Comparison of ENCODE assay signal across 8 cellular contexts in the genomic region with DNA sequence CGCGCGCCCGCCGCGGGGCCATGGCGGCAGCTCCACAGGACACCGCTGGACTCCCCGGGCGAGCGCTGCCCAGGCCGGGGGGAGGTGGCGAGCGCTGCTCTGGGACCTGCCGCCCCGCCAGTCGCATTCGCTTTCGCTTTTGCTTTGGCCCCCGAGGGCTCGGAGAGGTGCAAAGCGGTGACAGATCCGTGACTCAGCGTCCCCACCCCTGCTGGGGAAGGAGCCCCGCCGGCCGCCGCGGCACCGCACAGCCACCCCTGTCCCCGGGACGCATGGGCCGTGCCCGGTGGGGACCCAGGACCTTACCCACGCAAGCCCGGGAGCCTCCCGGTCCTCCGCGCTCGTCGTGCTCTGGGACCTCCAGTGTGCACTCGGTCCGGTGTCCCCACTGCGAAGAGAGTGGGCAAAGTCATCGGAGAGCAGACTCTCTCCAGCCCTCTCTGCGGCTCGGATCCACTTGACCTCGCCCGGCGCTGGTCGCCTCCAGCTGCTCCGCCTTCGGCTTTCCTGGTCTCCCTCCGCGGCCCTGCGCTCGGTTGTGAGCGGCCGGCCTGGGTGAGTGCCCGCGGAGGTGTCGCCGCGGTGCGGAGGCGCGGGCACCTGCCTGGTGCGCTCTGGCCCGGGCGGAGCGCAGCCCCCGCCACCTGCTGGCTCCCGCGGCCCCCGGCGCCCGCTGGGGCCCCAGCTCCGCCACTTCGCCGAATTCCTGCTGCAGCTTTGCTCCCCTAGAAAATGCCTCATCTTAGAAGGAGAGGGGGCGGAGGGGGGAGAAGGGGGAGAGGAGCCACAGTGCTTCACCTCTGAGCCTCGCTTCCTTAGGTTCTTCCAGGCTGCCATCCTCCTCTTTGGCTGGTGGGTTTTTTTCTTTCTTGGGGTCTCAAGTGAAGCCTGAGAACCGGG. TPM values are rescaled to one million over a fixed set of nuclear protein-coding genes. Genes with fewer than 3 reads are reported as not detected.
DNase-seq lines count a peak whose midpoint lies in the region; ATAC-seq, FAIRE-seq and TF ChIP-seq lines count a peak whose summit lies in the region.

TSS of gene IL15RA (minus strand) at position 73 of the 900 bp plus-strand sequence. CDS start at position 22, 51 bp downstream.

- intact Hi-C loops in activated T-helper 2 cell treated with anti-CD3 and anti-CD28 coated beads, Interferon-gamma antibody, Interleukin-2, Interleukin-4, amounts not matched to agents 10 μg/mL and 5 μg/mL and 100 μg/mL, durations not matched to agents 14 hours and 24 hours and 36 hours (cut with micrococcal nuclease): loop anchor here (2.0 to 5.0 kb wide), 4 partner anchors 33 to 165 kb away; partner anchors contain the start of genes FBH1 and GDI2
- intact Hi-C loops in testis (cut with DNase I; ENCODE audit: low total_unique reads): no loop called here

- H3K36me3 Mint-ChIP-seq in activated T-helper 2 cell treated with anti-CD3 and anti-CD28 coated beads, Interferon-gamma antibody, Interleukin-2, Interleukin-4, amounts not matched to agents 10 μg/mL and 5 μg/mL and 100 μg/mL, durations not matched to agents 14 hours and 24 hours and 36 hours (ENCODE audit: low read depth): peaks cover 15% of the 10 kb centered on the region

- H3K4me1 Mint-ChIP-seq in activated T-helper 2 cell treated with anti-CD3 and anti-CD28 coated beads, Interferon-gamma antibody, Interleukin-2, Interleukin-4, amounts not matched to agents 10 μg/mL and 5 μg/mL and 100 μg/mL, durations not matched to agents 14 hours and 24 hours and 36 hours (ENCODE audit: low read depth): peaks cover 19% of the 10 kb centered on the region

- peak within 1 kb of the TSS; percentile 95 for H3K4me3 Mint-ChIP-seq in activated T-helper 2 cell treated with anti-CD3 and anti-CD28 coated beads, Interferon-gamma antibody, Interleukin-2, Interleukin-4, amounts not matched to agents 10 μg/mL and 5 μg/mL and 100 μg/mL, durations not matched to agents 14 hours and 24 hours and 36 hours (ENCODE audit: low read depth)

- H3K9me3 ChIP-seq in neutrophil (no peaks in the 10 kb centered on the region), testis (no peaks in the 10 kb centered on the region)

- no peak for FAIRE-seq in RCC 7860 (lab: Jason Lieb, UNC)

- H3K36me3 ChIP-seq in neutrophil (no peaks in the 10 kb centered on the region), testis (ENCODE audit: low read depth, missing control alignments) (no peaks in the 10 kb centered on the region)

- H3K27ac Mint-ChIP-seq in activated T-helper 2 cell treated with anti-CD3 and anti-CD28 coated beads, Interferon-gamma antibody, Interleukin-2, Interleukin-4, amounts not matched to agents 10 μg/mL and 5 μg/mL and 100 μg/mL, durations not matched to agents 14 hours and 24 hours and 36 hours: peak within 1 kb of the TSS; percentile 95

- peak within 1 kb of the TSS; percentile 83 to 84 for H3K4me3 ChIP-seq in foreskin fibroblast (ENCODE audit: low read depth in 1 of 2, low read length in 2 of 2)
- H3K4me3 ChIP-seq in neutrophil (ENCODE audit: low read depth in 1 of 2, low read length in 1 of 2): peak within 1 kb of the TSS; percentile 85 to 89
- H3K4me3 ChIP-seq in testis: peak within 1 kb of the TSS; percentile 81 to 89

- 0 to 15% methylated on average over 2 to 78 of the region's 83 CpGs for WGBS in testis, 2 donors

- no peaks in the 10 kb centered on the region for H3K9me3 Mint-ChIP-seq in activated T-helper 2 cell treated with anti-CD3 and anti-CD28 coated beads, Interferon-gamma antibody, Interleukin-2, Interleukin-4, amounts not matched to agents 10 μg/mL and 5 μg/mL and 100 μg/mL, durations not matched to agents 14 hours and 24 hours and 36 hours

- DNase-seq in AML-193 (lab: John Stamatoyannopoulos, UW) (peak; percentile 31 to 50), RCC 7860 (ENCODE audit: low spot score) (peak; percentile 78), foreskin fibroblast (peak; percentile 41 to 79), testis (peak; percentile 49)
- peak; percentile 88 for DNase-seq in activated T-helper 2 cell treated with anti-CD3 and anti-CD28 coated beads, Interferon-gamma antibody, Interleukin-2, Interleukin-4, amounts not matched to agents 10 μg/mL and 5 μg/mL and 100 μg/mL, durations not matched to agents 14 hours and 24 hours and 36 hours (ENCODE audit: low spot score)

- TF ChIP-seq POLR2A in testis (IDR thresholded peaks at IDR 0.05): no peak

- H3K27me3 ChIP-seq in neutrophil (peaks cover 14% of the 10 kb centered on the region), testis (no peaks in the 10 kb centered on the region)

- TF ChIP-seq CTCF in foreskin fibroblast (IDR thresholded peaks at IDR 0.05; ENCODE audit: low read depth, low read length) (no peak), neutrophil (IDR thresholded peaks at IDR 0.05) (peak; percentile 26), testis (IDR thresholded peaks at IDR 0.05) (no peak)

- H3K27ac ChIP-seq in neutrophil: peak within 1 kb of the TSS; percentile 76
- H3K27ac ChIP-seq in testis: peak within 1 kb of the TSS; percentile 89 to 90

- H3K4me1 ChIP-seq in neutrophil (ENCODE audit: control insufficient read depth in 1 of 2, insufficient read depth in 1 of 2, low read depth in 1 of 2, low read length in 1 of 2): peaks cover 11 to 19% of the 10 kb centered on the region in 2 experiments
- H3K4me1 ChIP-seq in testis: peaks cover 9% of the 10 kb centered on the region

- H3K27me3 Mint-ChIP-seq in activated T-helper 2 cell treated with anti-CD3 and anti-CD28 coated beads, Interferon-gamma antibody, Interleukin-2, Interleukin-4, amounts not matched to agents 10 μg/mL and 5 μg/mL and 100 μg/mL, durations not matched to agents 14 hours and 24 hours and 36 hours (ENCODE audit: low read depth): peaks cover 5% of the 10 kb centered on the region

- ATAC-seq in GM19023 (IDR thresholded peaks at IDR 0.05; ENCODE audit: unreplicated experiment) (peak; percentile 65), HG03159 (IDR thresholded peaks at IDR 0.05; ENCODE audit: unreplicated experiment) (peak; percentile 64)

RNA-seq across cellular contexts. Expression of gene IL15RA, which starts in this region (rescaled TPM):
- 19.2 and 19.8 TPM in 2 replicates for total RNA-seq in activated T-helper 2 cell treated with anti-CD3 and anti-CD28 coated beads, Interferon-gamma antibody, Interleukin-2, Interleukin-4, amounts not matched to agents 10 μg/mL and 5 μg/mL and 100 μg/mL, durations not matched to agents 14 hours and 24 hours and 36 hours
- total RNA-seq in testis: 10 to 100 TPM; 18.3 to 21.9 TPM
- 15.6 TPM for polyA plus RNA-seq in testis (ENCODE audit: insufficient read depth, low read depth, low replicate concordance)

Comparison
In these comparisons a context has a peak if more than half of its experiments do, and no peak if none do; other contexts are left out.
1. Peak in every context shown above with its lines: DNase-seq, ATAC-seq, H3K4me3 ChIP-seq and H3K27ac ChIP-seq.